1 cellular context compared by ENCODE assay signal in genomic region chr1:212035123-212035834, GRCh38.
A peak's percentile ranks its signal among the peaks of the same experiment; 100 is the strongest.
TF ChIP-seq lines count a peak whose summit lies in the region.

DTL (plus strand) TSS chr1:212035748; CDS start chr1:212035891, 143 bp downstream.
INTS7 (minus strand) TSS chr1:212035557; CDS start chr1:212035437, 120 bp downstream.

TF ChIP-seq in K562, 482 proteins besides CTCF, POLR2A, EP300 and RAD21 (continued from another document and continues in another):
- TF ChIP-seq ARID4B (CRISPR knock-in tag; IDR thresholded peaks at IDR 0.05) (peak; percentile 94), PURB (CRISPR knock-in tag; IDR thresholded peaks at IDR 0.05; ENCODE audit: low read depth) (no peak), GATAD2A (IDR thresholded peaks at IDR 0.05) (no peak), ARID2 (IDR thresholded peaks at IDR 0.05) (no peak), GATA2 (CRISPR knock-in tag; IDR thresholded peaks at IDR 0.05) (no peak), MIER1 (IDR thresholded peaks at IDR 0.05; ENCODE audit: low read depth) (peak; percentile 47; the same call in 1 of the 2 replicates), BRCA1 (IDR thresholded peaks at IDR 0.05) (no peak), BRCA1 (CRISPR knock-in tag; IDR thresholded peaks at IDR 0.05) (no peak), CBX8 (IDR thresholded peaks at IDR 0.05; ENCODE audit: borderline replicate concordance, extremely low read depth, low read depth, low read length, poor library complexity, severe bottlenecking) (no peak), SAFB (IDR thresholded peaks at IDR 0.05; ENCODE audit: borderline replicate concordance, low read depth, low read length) (no peak), HMG20B (CRISPR knock-in tag; IDR thresholded peaks at IDR 0.05) (no peak), PCBP1 (IDR thresholded peaks at IDR 0.05; ENCODE audit: low read depth, low read length, poor library complexity, severe bottlenecking) (no peak), POLR3G (IDR thresholded peaks at IDR 0.05; ENCODE audit: extremely low read depth, insufficient read length, insufficient replicate concordance) (no peak), CBFA2T2 (conservative IDR thresholded peaks at IDR 0.05) (no peak), THRA (IDR thresholded peaks at IDR 0.05) (no peak), MCM2 (IDR thresholded peaks at IDR 0.05; ENCODE audit: low read depth) (no peak), UBTF (IDR thresholded peaks at IDR 0.05; ENCODE audit: borderline replicate concordance in 1 of 2, low read depth in 2 of 2, low read length in 2 of 2) (0 out of 4 replicates have a peak, but pooled peaks of 1 of the 2 experiments have one; percentile 29), HDAC1 (IDR thresholded peaks at IDR 0.05) (peak; percentile 54 to 99; a peak in 3 of 4 replicates), HMGXB4 (CRISPR knock-in tag; IDR thresholded peaks at IDR 0.05) (no peak), ZBTB40 (IDR thresholded peaks at IDR 0.05) (peak; percentile 74), ZBTB40 (CRISPR knock-in tag; IDR thresholded peaks at IDR 0.05) (no peak), ZNF592 (IDR thresholded peaks at IDR 0.05) (peak; percentile 62; the same call in 1 of the 2 replicates), KAT8 (IDR thresholded peaks at IDR 0.05; ENCODE audit: low read depth) (no peak), RBBP5 (IDR thresholded peaks at IDR 0.05; ENCODE audit: borderline replicate concordance, insufficient read depth, low read length, poor library complexity, severe bottlenecking) (no peak), ZFP91 (CRISPR knock-in tag; IDR thresholded peaks at IDR 0.05) (no peak), MAZ (CRISPR knock-in tag; conservative IDR thresholded peaks at IDR 0.05 in 1 of 2, IDR thresholded peaks at IDR 0.05 in 1 of 2) (peak; percentile 82 to 89), ZNF23 (CRISPR knock-in tag; IDR thresholded peaks at IDR 0.05) (0 out of 2 replicates have a peak, but pooled peaks have one; percentile 63), NCOA4 (IDR thresholded peaks at IDR 0.05; ENCODE audit: partially characterized antibody) (no peak)
